ENCODE assay signal across 1 cellular context in genomic region chr6:110178626-110179405, GRCh38.
TF ChIP-seq lines count a peak whose summit lies in the region.

No MANE protein-coding gene starts in this region.

TF ChIP-seq in HEK293, 187 proteins besides CTCF, POLR2A, EP300 and RAD21 (continued from another document):
- TF ChIP-seq ZNF623 (tag by site-specific recombination; IDR thresholded peaks at IDR 0.05) (no peak), ZNF610 (tag by site-specific recombination; IDR thresholded peaks at IDR 0.05; ENCODE audit: borderline replicate concordance) (peak; percentile 65; the same call in 1 of the 2 replicates), ZNF341 (tag by site-specific recombination; IDR thresholded peaks at IDR 0.05; ENCODE audit: low read depth) (no peak), FEZF1 (tag by site-specific recombination; IDR thresholded peaks at IDR 0.05) (no peak), ZNF645 (tag by site-specific recombination; IDR thresholded peaks at IDR 0.05) (no peak), ZNF692 (tag by site-specific recombination; IDR thresholded peaks at IDR 0.05) (no peak), ZNF146 (tag by site-specific recombination; IDR thresholded peaks at IDR 0.05) (no peak), ZNF785 (tag by site-specific recombination; IDR thresholded peaks at IDR 0.05) (no peak), ZNF366 (tag by site-specific recombination; conservative IDR thresholded peaks at IDR 0.05) (peak; percentile 88), ZFHX2 (tag by site-specific recombination; conservative IDR thresholded peaks at IDR 0.05) (peak; percentile 94), ZNF600 (tag by site-specific recombination; IDR thresholded peaks at IDR 0.05) (peak; percentile 94), ZNF488 (tag by site-specific recombination; IDR thresholded peaks at IDR 0.05) (no peak), ZFP37 (tag by site-specific recombination; IDR thresholded peaks at IDR 0.05) (peak; percentile 76; the same call in 1 of the 2 replicates), ZNF140 (tag by site-specific recombination; IDR thresholded peaks at IDR 0.05) (no peak), ZNF292 (tag by site-specific recombination; IDR thresholded peaks at IDR 0.05; ENCODE audit: borderline replicate concordance, low read depth) (no peak), ZNF133 (tag by site-specific recombination; IDR thresholded peaks at IDR 0.05) (no peak)
